In genomic region chr4:24115101-24115500, GRCh38 we compare ENCODE assay signal across 33 cellular contexts.
"Had no signal": no experiment of that assay in that cellular context is flagged by ENCODE, and none has a peak within 500 bp of the region (broad histone marks: within the 10 kb centered on the region; RNA-seq: fewer than 3 reads in every experiment).

No MANE protein-coding gene starts in this region.

- H3K27me3 ChIP-seq: adrenal gland, ascending aorta, body of pancreas, brain microvascular endothelial cell, breast epithelium, cardiac muscle cell had no signal

- H3K27ac ChIP-seq: adrenal gland, ascending aorta, body of pancreas, brain microvascular endothelial cell, breast epithelium, cardiac muscle cell had no signal

- H3K4me1 ChIP-seq: adrenal gland, ascending aorta, body of pancreas, breast epithelium had no signal

- H3K9me3 ChIP-seq: adrenal gland, ascending aorta, body of pancreas, breast epithelium had no signal

- DNase-seq: activated effector memory CD4-positive, alpha-beta T cell treated with anti-CD3 and anti-CD28 coated beads, Interleukin-2, amount 50 U/mL, for 16 hours; activated effector memory CD4-positive, alpha-beta T cell treated with Interleukin-2 at 50 U/mL for 16 hours; activated gamma-delta T cell; activated gamma-delta T cell treated with Interleukin-2 at 50 U/mL for 16 hours; activated naive CD4-positive, alpha-beta T cell; activated naive CD4-positive, alpha-beta T cell treated with anti-CD3 and anti-CD28 coated beads for 36 hours; activated naive CD4-positive, alpha-beta T cell treated with anti-CD3 and anti-CD28 coated beads, Interleukin-2, amount 10 ng/mL, durations not matched to agents 7 days and 5 days; activated naive CD4-positive, alpha-beta T cell treated with anti-CD3 and anti-CD28 coated beads, Interleukin-2, amount 50 U/mL, for 16 hours; activated naive CD4-positive, alpha-beta T cell treated with Interleukin-2 at 50 U/mL for 16 hours; activated naive CD8-positive, alpha-beta T cell treated with anti-CD3 and anti-CD28 coated beads for 36 hours; activated naive CD8-positive, alpha-beta T cell treated with anti-CD3 and anti-CD28 coated beads, Interleukin-2, amount 10 ng/mL, durations not matched to agents 7 days and 5 days; activated naive CD8-positive, alpha-beta T cell treated with anti-CD3 and anti-CD28 coated beads, Interleukin-2, amount 50 U/mL, for 24 hours; activated T-cell treated with anti-CD3 and anti-CD28 coated beads, Interleukin-2, amount 50 U/mL, for 1 hour; activated T-cell treated with anti-CD3 and anti-CD28 coated beads, Interleukin-2, amount 50 U/mL, for 24 hours; activated T-cell treated with anti-CD3 and anti-CD28 coated beads, Interleukin-2, amount 50 U/mL, for 4 hours; activated T-cell treated with anti-CD3 and anti-CD28 coated beads, Interleukin-2, amount 50 U/mL, for 48 hours; activated T-cell treated with anti-CD3 and anti-CD28 coated beads, Interleukin-2, amount 50 U/mL, for 72 hours; adrenal gland; amniotic stem cell; amygdala; anterior cingulate cortex; aorta; body of pancreas; brain microvascular endothelial cell; caudate nucleus; central memory CD4-positive, alpha-beta T cell; cerebellar nuclear complex had no signal

- FAIRE-seq: bronchial epithelial cell had no signal

- H3K4me3 ChIP-seq: adrenal gland, ascending aorta, body of pancreas, breast epithelium, cardiac muscle cell had no signal

- H3K36me3 ChIP-seq: adrenal gland, ascending aorta, brain microvascular endothelial cell, breast epithelium, cardiac muscle cell had no signal

- ATAC-seq: activated naive CD4-positive, alpha-beta T cell treated with anti-CD3 and anti-CD28 coated beads, Interleukin-2, amount 50 U/mL, for 72 hours; activated naive CD8-positive, alpha-beta T cell treated with anti-CD3 and anti-CD28 coated beads, Interleukin-2, amount 50 U/mL, for 24 hours; activated T-cell treated with anti-CD3 and anti-CD28 coated beads, Interleukin-2, amount 50 U/mL, for 4 hours; activated T-cell treated with anti-CD3 and anti-CD28 coated beads, Interleukin-2, amount 50 U/mL, for 72 hours; activated T-helper 17 cell treated with anti-CD3 and anti-CD28 coated beads, Interleukin-2, amount 50 U/mL, for 72 hours; body of pancreas had no signal
